In the genomic region with DNA sequence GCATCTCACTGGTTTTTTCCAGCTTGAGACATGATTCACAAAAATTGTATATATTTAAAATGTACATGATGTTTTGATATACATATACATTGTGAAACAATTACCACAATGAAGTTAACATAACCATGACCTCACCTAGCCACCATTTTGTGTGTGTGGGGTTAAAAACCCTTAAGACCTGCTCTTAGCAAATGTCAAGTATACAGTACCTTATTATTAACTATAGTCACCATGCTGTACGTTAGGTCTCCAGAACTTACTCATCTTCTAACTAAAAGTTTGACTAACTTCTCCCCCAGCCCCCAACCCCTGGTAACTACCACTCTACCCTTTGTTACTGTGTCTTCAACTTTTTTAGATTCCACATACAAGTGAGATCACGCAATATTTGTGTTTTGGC, we compare ENCODE assay signal across 19 cellular contexts. TPM values are rescaled to one million over a fixed set of nuclear protein-coding genes. Genes with fewer than 3 reads are reported as not detected.
"Had no signal": no experiment of that assay in that cellular context is flagged by ENCODE, and none has a peak within 500 bp of the region (broad histone marks: within the 10 kb centered on the region; RNA-seq: fewer than 3 reads in every experiment).

No MANE protein-coding gene starts in this region.

- H3K27me3 ChIP-seq: colonic mucosa, esophagus squamous epithelium, hepatocyte, right atrium auricular region, testis, upper lobe of left lung had no signal

- H3K4me1 ChIP-seq: colonic mucosa, esophagus squamous epithelium, right atrium auricular region, testis, upper lobe of left lung had no signal

- H3K27ac ChIP-seq: colonic mucosa, esophagus squamous epithelium, hepatocyte, right atrium auricular region, testis, upper lobe of left lung had no signal

- H3K79me2 ChIP-seq: hepatocyte had no signal

- H3K9me3 Mint-ChIP-seq: activated naive CD4-positive, alpha-beta T cell treated with anti-CD3 and anti-CD28 coated beads for 36 hours; activated T-helper 2 cell treated with anti-CD3 and anti-CD28 coated beads, Interferon-gamma antibody, Interleukin-2, Interleukin-4, amounts not matched to agents 10 μg/mL and 5 μg/mL and 100 μg/mL, durations not matched to agents 14 hours and 24 hours and 36 hours; memory B cell had no signal

- H2AFZ ChIP-seq: hepatocyte had no signal

- ATAC-seq: left ventricle myocardium superior had no signal

- DNase-seq: activated CD4-positive, alpha-beta T cell treated with anti-CD3 and anti-CD28 coated beads, Interleukin-2, amount 50 U/mL, for 48 hours; activated CD4-positive, CD25-positive, alpha-beta regulatory T cell treated with anti-CD3 and anti-CD28 coated beads, Interleukin-2, amount 50 U/mL, for 72 hours; activated CD8-positive, alpha-beta memory T cell treated with anti-CD3 and anti-CD28 coated beads, Interleukin-2, amount 50 U/mL, for 4 hours; activated naive CD4-positive, alpha-beta T cell treated with anti-CD3 and anti-CD28 coated beads for 36 hours; amniotic stem cell; colonic mucosa; esophagus squamous epithelium; left ventricle myocardium superior; stimulated activated CD4-positive, alpha-beta T cell treated with anti-CD3 and anti-CD28 coated beads, Interleukin-4, amount 100 ng/mL, for 24 hours; stimulated activated naive CD4-positive, alpha-beta T cell treated with Interleukin-2 at 50 U/mL for 16 hours; testis; upper lobe of left lung had no signal

- H3K4me3 ChIP-seq: colonic mucosa, esophagus squamous epithelium, hepatocyte, right atrium auricular region, skin epidermis, testis, upper lobe of left lung had no signal

- H3K36me3 ChIP-seq: colonic mucosa, esophagus squamous epithelium, right atrium auricular region, upper lobe of left lung had no signal

- H3K36me3 Mint-ChIP-seq: memory B cell had no signal

- H3K4me2 ChIP-seq: hepatocyte had no signal

- H3K9me3 ChIP-seq: colonic mucosa, esophagus squamous epithelium, right atrium auricular region, testis, upper lobe of left lung had no signal

- H3K27ac Mint-ChIP-seq: activated naive CD4-positive, alpha-beta T cell treated with anti-CD3 and anti-CD28 coated beads for 36 hours; activated T-helper 2 cell treated with anti-CD3 and anti-CD28 coated beads, Interferon-gamma antibody, Interleukin-2, Interleukin-4, amounts not matched to agents 10 μg/mL and 5 μg/mL and 100 μg/mL, durations not matched to agents 14 hours and 24 hours and 36 hours; memory B cell; progenitor cell of endocrine pancreas had no signal

- H3K4me3 Mint-ChIP-seq: activated naive CD4-positive, alpha-beta T cell treated with anti-CD3 and anti-CD28 coated beads for 36 hours; memory B cell had no signal

RNA-seq across cellular contexts. Expression of a gene that starts 52.6 kb away (rescaled TPM):
- total RNA-seq: left ventricle myocardium superior, omental fat pad, right atrium auricular region had no signal
- polyA plus RNA-seq: hepatocyte had no signal
